In genomic region chr12:13041224-13041623, GRCh38 we compare ENCODE assay signal across 15 cellular contexts. TPM values are rescaled to one million over a fixed set of nuclear protein-coding genes. Genes with fewer than 3 reads are reported as not detected.
DNase-seq lines count a peak whose midpoint lies in the region; ATAC-seq and TF ChIP-seq lines count a peak whose summit lies in the region.
"Had no signal": no experiment of that assay in that cellular context is flagged by ENCODE, and none has a peak within 500 bp of the region (broad histone marks: within the 10 kb centered on the region; RNA-seq: fewer than 3 reads in every experiment).

No MANE protein-coding gene starts in this region.

- POLR2A ChIA-PET in CD4-positive, alpha-beta T cell (lab: Charles Lee) = no interaction called here

- no peak for TF ChIP-seq CTCF in CD4-positive, alpha-beta T cell (IDR thresholded peaks at IDR 0.05)
- TF ChIP-seq CTCF in VCaP (conservative IDR thresholded peaks at IDR 0.05) = no peak
- no peak for TF ChIP-seq CTCF in nephron (IDR thresholded peaks at IDR 0.05; ENCODE audit: unreplicated experiment in 3 of 3)
- no peak for TF ChIP-seq CTCF in upper lobe of right lung (IDR thresholded peaks at IDR 0.05)
- TF ChIP-seq CTCF in natural killer cell (IDR thresholded peaks at IDR 0.05) = no peak

- H3K4me3 Mint-ChIP-seq in CD4-positive, alpha-beta T cell = peak overlapping the region; percentile 65
- H3K4me3 Mint-ChIP-seq in nephron (peak overlapping the region; percentile 1 to 43 (median 22)), natural killer cell (no peak overlapping the region)
- H3K4me3 Mint-ChIP-seq: H9 had no signal

- H3K36me3 ChIP-seq in upper lobe of right lung = no peaks in the 10 kb centered on the region
- H3K36me3 ChIP-seq: BLaER1 treated with 17β-estradiol and CSF1 and Interleukin-3, amounts not matched to agents 10 nM and 100 nM had no signal

- H3K27me3 ChIP-seq in CD4-positive, alpha-beta T cell (ENCODE audit: control insufficient read depth, insufficient read depth, low read length) = no peaks in the 10 kb centered on the region
- H3K27me3 ChIP-seq in upper lobe of right lung = no peaks in the 10 kb centered on the region
- H3K27me3 ChIP-seq: BLaER1 treated with 17β-estradiol and CSF1 and Interleukin-3, amounts not matched to agents 10 nM and 100 nM had no signal

- no peaks in the 10 kb centered on the region for H3K9me3 ChIP-seq in CD4-positive, alpha-beta T cell (ENCODE audit: control insufficient read depth, low read length)
- no peaks in the 10 kb centered on the region for H3K9me3 ChIP-seq in upper lobe of right lung
- H3K9me3 ChIP-seq: BLaER1 treated with 17β-estradiol and CSF1 and Interleukin-3, amounts not matched to agents 10 nM and 100 nM had no signal

- H3K36me3 Mint-ChIP-seq in CD4-positive, alpha-beta T cell (ENCODE audit: low read depth) = no peaks in the 10 kb centered on the region
- H3K36me3 Mint-ChIP-seq in nephron (ENCODE audit: low read depth) = no peaks in the 10 kb centered on the region
- H3K36me3 Mint-ChIP-seq in natural killer cell = no peaks in the 10 kb centered on the region
- H3K36me3 Mint-ChIP-seq: CD4-positive, CD25-positive, alpha-beta regulatory T cell had no signal

- no peak overlapping the region for H3K27ac Mint-ChIP-seq in CD4-positive, alpha-beta T cell
- H3K27ac Mint-ChIP-seq in nephron (peak overlapping the region in 1 of 3 experiments; percentile 4), natural killer cell (no peak overlapping the region)

- H3K4me1 Mint-ChIP-seq in CD4-positive, alpha-beta T cell (ENCODE audit: low read depth) = peaks cover 14% of the 10 kb centered on the region
- peaks cover 25% of the 10 kb centered on the region for H3K4me1 Mint-ChIP-seq in nephron
- H3K4me1 Mint-ChIP-seq in natural killer cell = peaks cover 5 to 10% of the 10 kb centered on the region in 2 donors

- CTCF ChIA-PET in CD4-positive, alpha-beta T cell (lab: Charles Lee) = no interaction called here

- no peak overlapping the region for H3K4me3 ChIP-seq in upper lobe of right lung
- H3K4me3 ChIP-seq: BLaER1 treated with 17β-estradiol and CSF1 and Interleukin-3, amounts not matched to agents 10 nM and 100 nM; GM12878 had no signal

- no peak for DNase-seq in CD4-positive, alpha-beta T cell
- DNase-seq in upper lobe of right lung (no peak), NCI-H524 treated with DMSO at 0.1 percent for 48 hours (lab: John Stamatoyannopoulos, UW) (no peak), natural killer cell (no peak)
- DNase-seq: ACHN; Calu3; CD4-positive, CD25-positive, alpha-beta regulatory T cell; DMS 273 treated with DMSO at 0.1 percent for 48 hours; GOT3; H9 had no signal

- no peaks in the 10 kb centered on the region for H3K27me3 Mint-ChIP-seq in CD4-positive, alpha-beta T cell
- peaks cover 10% of the 10 kb centered on the region for H3K27me3 Mint-ChIP-seq in nephron (ENCODE audit: low read depth)
- H3K27me3 Mint-ChIP-seq in natural killer cell (ENCODE audit: low read depth in 2 of 2) = peaks cover 9 to 19% of the 10 kb centered on the region in 2 donors

- peaks cover 5% of the 10 kb centered on the region for H3K4me1 ChIP-seq in upper lobe of right lung

- H3K27ac ChIP-seq in CD4-positive, alpha-beta T cell (ENCODE audit: low read depth, low read length) = no peak overlapping the region
- H3K27ac ChIP-seq in VCaP (peak overlapping the region; percentile 83; the same call in 1 of the 2 replicates), upper lobe of right lung (no peak overlapping the region)
- H3K27ac ChIP-seq: BLaER1 treated with 17β-estradiol and CSF1 and Interleukin-3, amounts not matched to agents 10 nM and 100 nM had no signal

- intact Hi-C loops in CD4-positive, alpha-beta T cell (cut with DNase I, micrococcal nuclease) = loop anchor here in 1 of 2 experiments (2.0 kb wide), 1 partner anchor 38 kb away; no protein-coding TSS in a partner anchor
- intact Hi-C loops in upper lobe of right lung (cut with DNase I) = no loop called here
- intact Hi-C loops in natural killer cell (cut with micrococcal nuclease) = no loop called here

- H3K9me3 Mint-ChIP-seq in CD4-positive, alpha-beta T cell = no peaks in the 10 kb centered on the region
- H3K9me3 Mint-ChIP-seq in nephron = no peaks in the 10 kb centered on the region
- no peaks in the 10 kb centered on the region for H3K9me3 Mint-ChIP-seq in natural killer cell
- H3K9me3 Mint-ChIP-seq: H9 had no signal

- no peak for ATAC-seq in CD4-positive, alpha-beta T cell (ENCODE audit: poor library complexity)
- ATAC-seq in upper lobe of right lung (peak; percentile 59), natural killer cell (no peak), GM21576 (IDR thresholded peaks at IDR 0.05; ENCODE audit: unreplicated experiment) (no peak)
- ATAC-seq: GM12878 had no signal

RNA-seq across cellular contexts. Expression of gene FAM234B, which starts 3.0 kb away (rescaled TPM):
- 1 to 10 TPM; 3.0 to 3.2 TPM for total RNA-seq in CD4-positive, alpha-beta T cell
- total RNA-seq in upper lobe of right lung (9.6 TPM), natural killer cell (1 to 10 TPM; 5.5 to 8.7 (median 6.6) TPM)

RNA-seq across cellular contexts. Expression of gene HEBP1, which starts 41.2 kb away (rescaled TPM):
- total RNA-seq in CD4-positive, alpha-beta T cell = 10 to 100 TPM; 11.9 to 12.5 TPM
- total RNA-seq in upper lobe of right lung = 86.2 TPM
- 10 to 100 TPM; 10.8 to 13.5 (median 11.9) TPM for total RNA-seq in natural killer cell
